Comparison of ENCODE assay signal across 8 cellular contexts in genomic region chr5:172764861-172765765, GRCh38. TPM values are rescaled to one million over a fixed set of nuclear protein-coding genes. Genes with fewer than 3 reads are reported as not detected.
DNase-seq lines count a peak whose midpoint lies in the region; ATAC-seq, FAIRE-seq and TF ChIP-seq lines count a peak whose summit lies in the region.

No MANE protein-coding gene starts in this region.

- no peaks in the 10 kb centered on the region for H3K9me3 Mint-ChIP-seq in activated T-helper 1 cell treated with anti-CD3 and anti-CD28 coated beads, Interleukin-12 subunit alpha, Interleukin-12 subunit beta, Interleukin-2, Interleukin-4 antibody, amounts not matched to agents 30 ng/mL and 10 ng/mL and 1 ng/mL, durations not matched to agents 14 hours and 24 hours and 36 hours
- H3K9me3 Mint-ChIP-seq in naive B cell = peaks cover 0 to 3% (median 0%) of the 10 kb centered on the region in 7 donors
- H3K9me3 Mint-ChIP-seq in stimulated activated effector memory CD8-positive, alpha-beta T cell treated with anti-CD3 and anti-CD28 coated beads, Interleukin-12 subunit alpha, Interleukin-12 subunit beta, amount 100 ng/mL, for 72 hours = peaks cover under 1% of the 10 kb centered on the region

- H3K9ac ChIP-seq in GM23248 (peak overlapping the region; percentile 99), Karpas-422 (ENCODE audit: low read length) (peak overlapping the region; percentile 69)

- H3K4me2 ChIP-seq in DOHH2 (ENCODE audit: low read length) (peak overlapping the region; percentile 98), GM23248 (ENCODE audit: unreplicated experiment) (peak overlapping the region; percentile 95), Karpas-422 (ENCODE audit: low read depth, low read length, poor library complexity, severe bottlenecking) (peak overlapping the region; percentile 77)

- in situ Hi-C loops in GM23248 (cut with MboI) = no loop called here

- peak overlapping the region; percentile 76 for H3K4me3 Mint-ChIP-seq in activated T-helper 1 cell treated with anti-CD3 and anti-CD28 coated beads, Interleukin-12 subunit alpha, Interleukin-12 subunit beta, Interleukin-2, Interleukin-4 antibody, amounts not matched to agents 30 ng/mL and 10 ng/mL and 1 ng/mL, durations not matched to agents 14 hours and 24 hours and 36 hours
- peak overlapping the region; percentile 80 to 96 (median 90) for H3K4me3 Mint-ChIP-seq in naive B cell
- peak overlapping the region; percentile 76 for H3K4me3 Mint-ChIP-seq in stimulated activated effector memory CD8-positive, alpha-beta T cell treated with anti-CD3 and anti-CD28 coated beads, Interleukin-12 subunit alpha, Interleukin-12 subunit beta, amount 100 ng/mL, for 72 hours

- DNase-seq in GM23248 (peak; percentile 100), Karpas-422 (peak; percentile 98), RCC 7860 (ENCODE audit: low spot score) (peak; percentile 100), fibroblast of gingiva (ENCODE audit: low read depth) (peak; percentile 99), naive B cell (peak; percentile 99)
- peak; percentile 95 for DNase-seq in activated T-helper 1 cell treated with anti-CD3 and anti-CD28 coated beads, Interleukin-12 subunit alpha, Interleukin-12 subunit beta, Interleukin-2, Interleukin-4 antibody, amounts not matched to agents 30 ng/mL and 10 ng/mL and 1 ng/mL, durations not matched to agents 14 hours and 24 hours and 36 hours (ENCODE audit: low spot score)
- DNase-seq in stimulated activated effector memory CD8-positive, alpha-beta T cell treated with anti-CD3 and anti-CD28 coated beads, Interleukin-12 subunit alpha, Interleukin-12 subunit beta, amount 100 ng/mL, for 72 hours (ENCODE audit: low spot score in 2 of 2) = peak; percentile 72 to 93

- peaks cover 18% of the 10 kb centered on the region for H3K36me3 Mint-ChIP-seq in activated T-helper 1 cell treated with anti-CD3 and anti-CD28 coated beads, Interleukin-12 subunit alpha, Interleukin-12 subunit beta, Interleukin-2, Interleukin-4 antibody, amounts not matched to agents 30 ng/mL and 10 ng/mL and 1 ng/mL, durations not matched to agents 14 hours and 24 hours and 36 hours (ENCODE audit: low read depth)
- H3K36me3 Mint-ChIP-seq in naive B cell = peaks cover 13 to 19% of the 10 kb centered on the region in 2 donors
- peaks cover 54% of the 10 kb centered on the region for H3K36me3 Mint-ChIP-seq in stimulated activated effector memory CD8-positive, alpha-beta T cell treated with anti-CD3 and anti-CD28 coated beads, Interleukin-12 subunit alpha, Interleukin-12 subunit beta, amount 100 ng/mL, for 72 hours

- H3K36me3 ChIP-seq in DOHH2 (ENCODE audit: control insufficient read depth, low read length) = peaks cover 9% of the 10 kb centered on the region; the same call in 1 of the 2 replicates
- H3K36me3 ChIP-seq in GM23248 (ENCODE audit: low read depth) = peaks cover 28% of the 10 kb centered on the region
- H3K36me3 ChIP-seq in Karpas-422 (ENCODE audit: insufficient read depth, low read length) = no peaks in the 10 kb centered on the region

- H3K79me2 ChIP-seq in DOHH2 (ENCODE audit: control insufficient read depth, low read length) = peaks cover 2% of the 10 kb centered on the region; the same call in 1 of the 2 replicates
- H3K79me2 ChIP-seq in GM23248 (ENCODE audit: insufficient read depth) = peaks cover 30% of the 10 kb centered on the region
- H3K79me2 ChIP-seq in Karpas-422 (ENCODE audit: low read length) = peaks cover 2% of the 10 kb centered on the region; the same call in 1 of the 2 replicates

- H2AFZ ChIP-seq in GM23248 (no peak overlapping the region), Karpas-422 (ENCODE audit: low read length) (peak overlapping the region; percentile 87)

- H3K4me3 ChIP-seq in DOHH2 (ENCODE audit: low read length) (peak overlapping the region; percentile 84), GM23248 (peak overlapping the region; percentile 85), Karpas-422 (ENCODE audit: low read length) (peak overlapping the region; percentile 69)

- H3K27me3 ChIP-seq in DOHH2 (ENCODE audit: control insufficient read depth, low read length) (peaks cover 7% of the 10 kb centered on the region), GM23248 (replicated peaks; ENCODE audit: insufficient read depth) (no peaks in the 10 kb centered on the region), Karpas-422 (ENCODE audit: low read length) (no peaks in the 10 kb centered on the region)

- H3K4me1 ChIP-seq in DOHH2 (ENCODE audit: control insufficient read depth, low read length) = peaks cover 21% of the 10 kb centered on the region
- peaks cover 5% of the 10 kb centered on the region; the same call in 1 of the 2 replicates for H3K4me1 ChIP-seq in GM23248 (ENCODE audit: insufficient read depth)
- H3K4me1 ChIP-seq in Karpas-422 (ENCODE audit: low read length) = peaks cover 21% of the 10 kb centered on the region

- H4K20me1 ChIP-seq in DOHH2 (ENCODE audit: control insufficient read depth, insufficient read depth, low read depth, low read length) = no peaks in the 10 kb centered on the region
- H4K20me1 ChIP-seq in GM23248 (ENCODE audit: insufficient read depth) = peaks cover 13% of the 10 kb centered on the region
- peaks cover 3% of the 10 kb centered on the region; the same call in 1 of the 2 replicates for H4K20me1 ChIP-seq in Karpas-422 (ENCODE audit: insufficient read depth, low read depth, low read length)

- H3K9me3 ChIP-seq in DOHH2 (ENCODE audit: control insufficient read depth, insufficient read depth, low read length) (no peaks in the 10 kb centered on the region), GM23248 (ENCODE audit: low read depth) (no peaks in the 10 kb centered on the region), Karpas-422 (ENCODE audit: low read length) (no peaks in the 10 kb centered on the region)

- H3K27me3 Mint-ChIP-seq in activated T-helper 1 cell treated with anti-CD3 and anti-CD28 coated beads, Interleukin-12 subunit alpha, Interleukin-12 subunit beta, Interleukin-2, Interleukin-4 antibody, amounts not matched to agents 30 ng/mL and 10 ng/mL and 1 ng/mL, durations not matched to agents 14 hours and 24 hours and 36 hours (ENCODE audit: insufficient read depth) = peaks cover 6% of the 10 kb centered on the region
- no peaks in the 10 kb centered on the region for H3K27me3 Mint-ChIP-seq in naive B cell

- intact Hi-C loops in activated T-helper 1 cell treated with anti-CD3 and anti-CD28 coated beads, Interleukin-12 subunit alpha, Interleukin-12 subunit beta, Interleukin-2, Interleukin-4 antibody, amounts not matched to agents 30 ng/mL and 10 ng/mL and 1 ng/mL, durations not matched to agents 14 hours and 24 hours and 36 hours (cut with micrococcal nuclease) = loop anchor here (1.0 to 5.0 kb wide), 9 partner anchors 12 to 578 kb away; partner anchors contain the start of genes BNIP1, CREBRF, ERGIC1 and RPL26L1

- peak; percentile 65 to 71 for ATAC-seq in naive B cell (ENCODE audit: low read depth in 2 of 2)
- peak; percentile 92 for ATAC-seq in stimulated activated effector memory CD8-positive, alpha-beta T cell treated with anti-CD3 and anti-CD28 coated beads, Interleukin-12 subunit alpha, Interleukin-12 subunit beta, amount 100 ng/mL, for 72 hours

- WGBS in GM23248 (ENCODE audit: low coverage in 1 of 2, low lambda C conversion rate in 2 of 2, missing lambda C conversion rate in 2 of 2), 2 experiments = 14 to 18% methylated on average over 22 to 24 of the region's 24 CpGs

- H3K9me2 ChIP-seq in DOHH2 (replicated peaks; ENCODE audit: control insufficient read depth, low read length) = no peaks in the 10 kb centered on the region
- no peaks in the 10 kb centered on the region for H3K9me2 ChIP-seq in GM23248 (ENCODE audit: insufficient read depth)
- no peaks in the 10 kb centered on the region for H3K9me2 ChIP-seq in Karpas-422 (replicated peaks; ENCODE audit: insufficient read depth, low read length)

- H3K4me1 Mint-ChIP-seq in activated T-helper 1 cell treated with anti-CD3 and anti-CD28 coated beads, Interleukin-12 subunit alpha, Interleukin-12 subunit beta, Interleukin-2, Interleukin-4 antibody, amounts not matched to agents 30 ng/mL and 10 ng/mL and 1 ng/mL, durations not matched to agents 14 hours and 24 hours and 36 hours (ENCODE audit: low read depth) = peaks cover 38% of the 10 kb centered on the region
- peaks cover 42 to 61% (median 60%) of the 10 kb centered on the region in 3 donors for H3K4me1 Mint-ChIP-seq in naive B cell
- H3K4me1 Mint-ChIP-seq in stimulated activated effector memory CD8-positive, alpha-beta T cell treated with anti-CD3 and anti-CD28 coated beads, Interleukin-12 subunit alpha, Interleukin-12 subunit beta, amount 100 ng/mL, for 72 hours = peaks cover 43% of the 10 kb centered on the region

- peak; percentile 88 for FAIRE-seq in RCC 7860 (lab: Jason Lieb, UNC)

- H3K27ac Mint-ChIP-seq in activated T-helper 1 cell treated with anti-CD3 and anti-CD28 coated beads, Interleukin-12 subunit alpha, Interleukin-12 subunit beta, Interleukin-2, Interleukin-4 antibody, amounts not matched to agents 30 ng/mL and 10 ng/mL and 1 ng/mL, durations not matched to agents 14 hours and 24 hours and 36 hours = peak overlapping the region; percentile 87
- peak overlapping the region; percentile 99 to 100 (median 99) for H3K27ac Mint-ChIP-seq in naive B cell
- H3K27ac Mint-ChIP-seq in stimulated activated effector memory CD8-positive, alpha-beta T cell treated with anti-CD3 and anti-CD28 coated beads, Interleukin-12 subunit alpha, Interleukin-12 subunit beta, amount 100 ng/mL, for 72 hours = peak overlapping the region; percentile 97

- TF ChIP-seq CTCF in DOHH2 (IDR thresholded peaks at IDR 0.05; ENCODE audit: low read depth, low read length, poor library complexity, severe bottlenecking) = no peak

- H3K27ac ChIP-seq in DOHH2 (ENCODE audit: low read depth, low read length) (no peak overlapping the region), GM23248 (peak overlapping the region; percentile 100), Karpas-422 (ENCODE audit: low read length) (no peak overlapping the region)

- peaks cover 3% of the 10 kb centered on the region; the same call in 1 of the 2 replicates for H3F3A ChIP-seq in DOHH2 (ENCODE audit: control insufficient read depth, insufficient read depth)
- peaks cover 53% of the 10 kb centered on the region for H3F3A ChIP-seq in GM23248 (ENCODE audit: insufficient read depth)

RNA-seq across cellular contexts. Expression of gene DUSP1, which starts 5.9 kb away (rescaled TPM):
- 443 and 459 TPM in 2 replicates for total RNA-seq in GM23248 (2014; rRNA removed; shearing (Covaris generic))
- polyA plus RNA-seq in GM23248 (2016; fragmentation: Nextera tagmentation; extraction: Ambion mirVana) = 264 and 269 TPM in 2 replicates
- total RNA-seq in Karpas-422 (2014; rRNA removed; shearing (Covaris generic); ENCODE audit: low replicate concordance) = 9.0 and 10.5 TPM in 2 replicates
- total RNA-seq in activated T-helper 1 cell treated with anti-CD3 and anti-CD28 coated beads, Interleukin-12 subunit alpha, Interleukin-12 subunit beta, Interleukin-2, Interleukin-4 antibody, amounts not matched to agents 30 ng/mL and 10 ng/mL and 1 ng/mL, durations not matched to agents 14 hours and 24 hours and 36 hours = 11.9 and 12.5 TPM in 2 replicates
- polyA plus RNA-seq in naive B cell (ENCODE audit: low read depth in 6 of 6) = 1,000 to 10,000 TPM; 1,129 to 3,568 (median 2,122) TPM

Comparison
In these comparisons a context has a peak if more than half of its experiments do, and no peak if none do; other contexts are left out.
1. RNA of gene DUSP1, which starts 5.9 kb away (total RNA-seq): 443 to 459 TPM in GM23248; 11.9 to 12.5 TPM in activated T-helper 1 cell treated with anti-CD3 and anti-CD28 coated beads, Interleukin-12 subunit alpha, Interleukin-12 subunit beta, Interleukin-2, Interleukin-4 antibody, amounts not matched to agents 30 ng/mL and 10 ng/mL and 1 ng/mL, durations not matched to agents 14 hours and 24 hours and 36 hours and 9.0 to 10.5 TPM in Karpas-422; every median in the first group is over 10 times any median in the second.
2. Peak in every context shown above with its lines, with median percentiles within 50 percentile points of each other: H3K4me2 ChIP-seq, H3K4me3 ChIP-seq, DNase-seq, H3K27ac Mint-ChIP-seq and H3K4me3 Mint-ChIP-seq.